18 cellular contexts compared by ENCODE assay signal in genomic region chr2:198968585-198968984, GRCh38.
DNase-seq lines count a peak whose midpoint lies in the region; ATAC-seq, FAIRE-seq and TF ChIP-seq lines count a peak whose summit lies in the region.
"Had no signal": no experiment of that assay in that cellular context is flagged by ENCODE, and none has a peak within 500 bp of the region (broad histone marks: within the 10 kb centered on the region; RNA-seq: fewer than 3 reads in every experiment).

No MANE protein-coding gene starts in this region.

- no peak overlapping the region for H3K18ac ChIP-seq in mesendoderm (ENCODE audit: low read length)

- FAIRE-seq in pancreas (lab: Jason Lieb, UNC): peak; percentile 78
- FAIRE-seq: A549, H1 had no signal

- no peaks in the 10 kb centered on the region for H3K36me3 ChIP-seq in Caco-2 (ENCODE audit: control insufficient read depth, insufficient read depth, low read length)
- H3K36me3 ChIP-seq in mesendoderm (ENCODE audit: control insufficient read depth, insufficient read depth, low read length): no peaks in the 10 kb centered on the region
- no peaks in the 10 kb centered on the region for H3K36me3 ChIP-seq in pancreas

- H3K79me2 ChIP-seq in mesendoderm (ENCODE audit: control insufficient read depth, insufficient read depth, low read length): no peaks in the 10 kb centered on the region

- no CpG with 5 or more reads among the region's 3 CpGs for WGBS in mesendoderm (ENCODE audit: extremely low coverage, insufficient coverage, low lambda C conversion rate)
- whole genome bisulfite sequencing in pancreas, 2 donors: 55 to 68% methylated on average over 3 of the region's 3 CpGs

- no peaks in the 10 kb centered on the region for H3K9me3 Mint-ChIP-seq in Caco-2 (ENCODE audit: unreplicated experiment)
- H3K9me3 Mint-ChIP-seq: H9 had no signal

- H3K27ac ChIP-seq in mesendoderm (ENCODE audit: low read depth, low read length) (no peak overlapping the region), pancreas (no peak overlapping the region)
- H3K27ac ChIP-seq: 22Rv1, A549, C4-2B had no signal

- H3K4me3 ChIP-seq in Caco-2 (ENCODE audit: low read depth, low read length): no peak overlapping the region
- no peak overlapping the region for H3K4me3 ChIP-seq in mesendoderm (ENCODE audit: low read length)
- no peak overlapping the region for H3K4me3 ChIP-seq in pancreas
- H3K4me3 ChIP-seq: A549 had no signal

- H4K8ac ChIP-seq in mesendoderm (ENCODE audit: low read depth, low read length): no peak overlapping the region

- no peak overlapping the region for H2BK15ac ChIP-seq in mesendoderm (replicated peaks; ENCODE audit: low read depth)

- ATAC-seq in pancreas: no peak
- no peak for ATAC-seq in GM19463 (IDR thresholded peaks at IDR 0.05; ENCODE audit: unreplicated experiment)
- ATAC-seq in HG02981 (IDR thresholded peaks at IDR 0.05; ENCODE audit: unreplicated experiment): no peak
- ATAC-seq: A549 had no signal

- H4K5ac ChIP-seq in mesendoderm (ENCODE audit: low read length): no peak overlapping the region

- CTCF ChIA-PET in Caco-2 (lab: Charles Lee): interaction anchor here (0.9 kb wide), 1 partner anchor 51 kb away, joined by 3 read pairs; no protein-coding TSS in a partner anchor

- H2BK5ac ChIP-seq in mesendoderm (ENCODE audit: low read length): no peak overlapping the region

- H3K79me1 ChIP-seq in mesendoderm (ENCODE audit: low read length): no peaks in the 10 kb centered on the region

- H3K4me1 Mint-ChIP-seq in Caco-2 (ENCODE audit: low read depth, unreplicated experiment): peaks cover 7% of the 10 kb centered on the region

- no peak overlapping the region for H3K23ac ChIP-seq in mesendoderm (ENCODE audit: low read length)

- intact Hi-C loops in Caco-2 (cut with micrococcal nuclease; ENCODE audit: unreplicated experiment) (loop anchor here (1.0 to 5.0 kb wide), 2 partner anchors 398 to 489 kb away; partner anchors contain the start of gene SATB2), pancreas (cut with DNase I) (no loop called here)

- TF ChIP-seq CTCF in Caco-2 (IDR thresholded peaks at IDR 0.05; ENCODE audit: insufficient read depth in 1 of 2, low read depth in 1 of 2, low read length in 1 of 2, severe bottlenecking in 1 of 2, unreplicated experiment in 1 of 2) (no peak), pancreas (IDR thresholded peaks at IDR 0.05) (no peak)

- no peak overlapping the region for H2AK5ac ChIP-seq in mesendoderm (ENCODE audit: low read length)

- H3K9me3 ChIP-seq in Caco-2 (no peaks in the 10 kb centered on the region), pancreas (no peaks in the 10 kb centered on the region)
- H3K9me3 ChIP-seq: A549 had no signal

- H3K9ac ChIP-seq in mesendoderm (ENCODE audit: low read length): no peak overlapping the region

- no peak overlapping the region for H3K4ac ChIP-seq in mesendoderm (ENCODE audit: low read depth, low read length)

- DNase-seq in Caco-2 (peak; percentile 59 to 72), SK-N-DZ (ENCODE audit: low spot score) (peak; percentile 17), mesendoderm (peak; percentile 4), pancreas (no peak)
- DNase-seq in stimulated activated naive CD4-positive, alpha-beta T cell (lab: John Stamatoyannopoulos, UW): no peak
- no peak for DNase-seq in effector CD8-positive, alpha-beta T cell (lab: John Stamatoyannopoulos, UW)
- DNase-seq: AML-193; Calu3; CD4-positive, alpha-beta T cell; DMS79 treated with DMSO at 0.1 percent for 48 hours; GF-D8; H9 had no signal

- H3K27me3 ChIP-seq in Caco-2 (replicated peaks; ENCODE audit: control insufficient read depth, insufficient read depth, low read length) (no peaks in the 10 kb centered on the region), mesendoderm (ENCODE audit: insufficient read depth, low read length, poor library complexity) (no peaks in the 10 kb centered on the region), pancreas (no peaks in the 10 kb centered on the region)

- H2BK120ac ChIP-seq in mesendoderm (ENCODE audit: low read depth, low read length): no peak overlapping the region

- H3K27me3 Mint-ChIP-seq in Caco-2 (ENCODE audit: insufficient read depth, unreplicated experiment): no peaks in the 10 kb centered on the region
- H3K27me3 Mint-ChIP-seq: CD4-positive, alpha-beta T cell had no signal

- no peak overlapping the region for H3K4me3 Mint-ChIP-seq in Caco-2 (ENCODE audit: unreplicated experiment)
- H3K4me3 Mint-ChIP-seq: CD4-positive, alpha-beta T cell; H9 had no signal

- BruUV-seq in Caco-2 (replicated peaks; lab: Mats Ljungman, UMichigan): no TSS peak

- H3K56ac ChIP-seq in mesendoderm (ENCODE audit: low read length): no peak overlapping the region

- no peaks in the 10 kb centered on the region for H3K36me3 Mint-ChIP-seq in Caco-2 (ENCODE audit: insufficient read depth, unreplicated experiment)

- H3K4me1 ChIP-seq in Caco-2: peaks cover 14% of the 10 kb centered on the region; the same call in 1 of the 2 replicates
- H3K4me1 ChIP-seq in mesendoderm (ENCODE audit: control insufficient read depth, low read depth, low read length): no peaks in the 10 kb centered on the region
- no peaks in the 10 kb centered on the region for H3K4me1 ChIP-seq in pancreas
- H3K4me1 ChIP-seq: A549 had no signal

- POLR2A ChIA-PET in Caco-2 (lab: Charles Lee): interaction anchor here (0.6 kb wide), 1 partner anchor 88 kb away, joined by 3 read pairs; no protein-coding TSS in a partner anchor

- peak overlapping the region; percentile 8 for H3K27ac Mint-ChIP-seq in Caco-2 (ENCODE audit: unreplicated experiment)
- H3K27ac Mint-ChIP-seq: CD4-positive, alpha-beta T cell; H9 had no signal

- H3K4me2 ChIP-seq in mesendoderm (ENCODE audit: low read length): no peak overlapping the region
- H3K4me2 ChIP-seq: A549 had no signal

Comparison
In these comparisons a context has a peak if more than half of its experiments do, and no peak if none do; other contexts are left out.
1. DNase-seq: peak in Caco-2 (2 of 2), SK-N-DZ (single experiment) and mesendoderm (single experiment); none in pancreas (0 of 6), stimulated activated naive CD4-positive, alpha-beta T cell (0 of 6) and effector CD8-positive, alpha-beta T cell (single experiment).